16 cellular contexts compared by ENCODE assay signal in genomic region chr2:99651930-99652670, GRCh38.
DNase-seq lines count a peak whose midpoint lies in the region; ATAC-seq and TF ChIP-seq lines count a peak whose summit lies in the region.
"Had no signal": no experiment of that assay in that cellular context is flagged by ENCODE, and none has a peak within 500 bp of the region (broad histone marks: within the 10 kb centered on the region; RNA-seq: fewer than 3 reads in every experiment).

No MANE protein-coding gene starts in this region.

- ATAC-seq in GM23338 (peak; percentile 74), RWPE2 (ENCODE audit: low read depth) (peak; percentile 85)
- ATAC-seq in stimulated activated naive B cell treated with anti-CD40 and anti-IgM and Interleukin-4, amounts not matched to agents 10 μg/mL and 1 μg/mL and 100 μg/mL, for 72 hours (replicated peaks), result no peak
- ATAC-seq: HepG2 had no signal

- H3K27ac Mint-ChIP-seq in GM23338, result peak overlapping the region; percentile 38
- peak overlapping the region; percentile 26 for H3K27ac Mint-ChIP-seq in stimulated activated naive B cell treated with anti-CD40 and anti-IgM and Interleukin-4, amounts not matched to agents 10 μg/mL and 1 μg/mL and 100 μg/mL, for 72 hours
- H3K27ac Mint-ChIP-seq: activated T-helper 1 cell treated with anti-CD3 and anti-CD28 coated beads, Interleukin-12 subunit alpha, Interleukin-12 subunit beta, Interleukin-2, Interleukin-4 antibody, amounts not matched to agents 30 ng/mL and 10 ng/mL and 1 ng/mL, durations not matched to agents 14 hours and 24 hours and 36 hours; CD4-positive, alpha-beta memory T cell had no signal

- H3K9me3 ChIP-seq in RWPE2 (ENCODE audit: severe bottlenecking) (no peaks in the 10 kb centered on the region), iPS-20b (ENCODE audit: insufficient read depth, low read depth, low read length) (no peaks in the 10 kb centered on the region)
- H3K9me3 ChIP-seq: psoas muscle had no signal

- no peak overlapping the region for H3K4me3 ChIP-seq in GM23338
- no peak overlapping the region for H3K4me3 ChIP-seq in RWPE2 (ENCODE audit: severe bottlenecking)
- H3K4me3 ChIP-seq in iPS-20b (ENCODE audit: low read length), result peak overlapping the region; percentile 13; the same call in 1 of the 2 replicates
- H3K4me3 ChIP-seq: psoas muscle had no signal

- H3K36me3 ChIP-seq in GM23338 (ENCODE audit: insufficient read depth) (no peaks in the 10 kb centered on the region), RWPE2 (ENCODE audit: low read depth) (no peaks in the 10 kb centered on the region), iPS-20b (ENCODE audit: insufficient read depth, low read depth, low read length) (no peaks in the 10 kb centered on the region)

- DNase-seq in GM23338 (ENCODE audit: low spot score) (peak; percentile 6), RWPE2 (ENCODE audit: low spot score) (no peak), NCI-H526 (lab: John Stamatoyannopoulos, UW) (no peak)
- no peak for DNase-seq in stimulated activated naive B cell treated with anti-CD40 and anti-IgM and Interleukin-4, amounts not matched to agents 10 μg/mL and 1 μg/mL and 100 μg/mL, for 72 hours
- DNase-seq in activated CD4-positive, alpha-beta T cell treated with anti-CD3 and anti-CD28 coated beads, Interleukin-2, amount 50 U/mL, for 48 hours, result no peak
- DNase-seq in activated naive CD4-positive, alpha-beta T cell (lab: John Stamatoyannopoulos, UW), result no peak
- DNase-seq: activated CD4-positive, alpha-beta T cell treated with anti-CD3 and anti-CD28 coated beads, Interleukin-2, amount 50 U/mL, for 4 hours; CD4-positive, alpha-beta memory T cell; GDM1; midbrain; psoas muscle; SHP77 treated with DMSO at 0.1 percent for 48 hours; T1000 had no signal

- no peaks in the 10 kb centered on the region for H3F3A ChIP-seq in GM23338 (replicated peaks; ENCODE audit: low read depth)

- H3K36me3 Mint-ChIP-seq in GM23338 (ENCODE audit: low read depth), result no peaks in the 10 kb centered on the region
- peaks cover 46 to 65% of the 10 kb centered on the region in 2 donors for H3K36me3 Mint-ChIP-seq in stimulated activated naive B cell treated with anti-CD40 and anti-IgM and Interleukin-4, amounts not matched to agents 10 μg/mL and 1 μg/mL and 100 μg/mL, for 72 hours
- H3K36me3 Mint-ChIP-seq: CD4-positive, alpha-beta memory T cell had no signal

- peak overlapping the region; percentile 51 for H3K4me2 ChIP-seq in GM23338

- peaks cover 25% of the 10 kb centered on the region for H3K4me1 Mint-ChIP-seq in GM23338
- H3K4me1 Mint-ChIP-seq in stimulated activated naive B cell treated with anti-CD40 and anti-IgM and Interleukin-4, amounts not matched to agents 10 μg/mL and 1 μg/mL and 100 μg/mL, for 72 hours, result peaks cover 3 to 18% of the 10 kb centered on the region in 2 donors
- H3K4me1 Mint-ChIP-seq: CD4-positive, alpha-beta memory T cell had no signal

- peaks cover 6% of the 10 kb centered on the region; the same call in 1 of the 2 replicates for H3K4me1 ChIP-seq in GM23338 (ENCODE audit: insufficient read depth)
- H3K4me1 ChIP-seq in RWPE2 (ENCODE audit: insufficient read depth, poor library complexity, severe bottlenecking), result no peaks in the 10 kb centered on the region
- peaks cover 6% of the 10 kb centered on the region; the same call in 1 of the 2 replicates for H3K4me1 ChIP-seq in iPS-20b (ENCODE audit: insufficient read depth, low read length)
- H3K4me1 ChIP-seq: psoas muscle had no signal

- no peak overlapping the region for H3K9ac ChIP-seq in iPS-20b (ENCODE audit: low read depth, low read length)

- H4K20me1 ChIP-seq in GM23338 (replicated peaks; ENCODE audit: insufficient read depth), result no peaks in the 10 kb centered on the region

- no peaks in the 10 kb centered on the region for H3K9me3 Mint-ChIP-seq in GM23338
- H3K9me3 Mint-ChIP-seq in stimulated activated naive B cell treated with anti-CD40 and anti-IgM and Interleukin-4, amounts not matched to agents 10 μg/mL and 1 μg/mL and 100 μg/mL, for 72 hours, result peaks cover 4 to 6% of the 10 kb centered on the region in 2 donors
- H3K9me3 Mint-ChIP-seq: activated T-helper 1 cell treated with anti-CD3 and anti-CD28 coated beads, Interleukin-12 subunit alpha, Interleukin-12 subunit beta, Interleukin-2, Interleukin-4 antibody, amounts not matched to agents 30 ng/mL and 10 ng/mL and 1 ng/mL, durations not matched to agents 14 hours and 24 hours and 36 hours had no signal

- no peak overlapping the region for H3K4me3 Mint-ChIP-seq in GM23338
- no peak overlapping the region for H3K4me3 Mint-ChIP-seq in stimulated activated naive B cell treated with anti-CD40 and anti-IgM and Interleukin-4, amounts not matched to agents 10 μg/mL and 1 μg/mL and 100 μg/mL, for 72 hours
- H3K4me3 Mint-ChIP-seq: activated T-helper 1 cell treated with anti-CD3 and anti-CD28 coated beads, Interleukin-12 subunit alpha, Interleukin-12 subunit beta, Interleukin-2, Interleukin-4 antibody, amounts not matched to agents 30 ng/mL and 10 ng/mL and 1 ng/mL, durations not matched to agents 14 hours and 24 hours and 36 hours; CD4-positive, alpha-beta memory T cell had no signal

- no peaks in the 10 kb centered on the region for H3K9me2 ChIP-seq in GM23338 (ENCODE audit: insufficient read depth)

- 0 out of 2 replicates have a peak overlapping the region, but pooled peaks have one; percentile 37 for H3K27ac ChIP-seq in GM23338 (ENCODE audit: low read depth)
- peak overlapping the region; percentile 21 for H3K27ac ChIP-seq in RWPE2 (ENCODE audit: poor library complexity, severe bottlenecking)
- H3K27ac ChIP-seq in iPS-20b (ENCODE audit: low read length), result no peak overlapping the region
- H3K27ac ChIP-seq: psoas muscle had no signal

- no peak overlapping the region; the same call in 1 of the 2 replicates for H2AFZ ChIP-seq in GM23338

- H3K79me2 ChIP-seq in GM23338 (replicated peaks; ENCODE audit: insufficient read depth), result no peaks in the 10 kb centered on the region

- peaks cover 4% of the 10 kb centered on the region for H3K27me3 Mint-ChIP-seq in GM23338 (ENCODE audit: insufficient read depth, low read depth, poor library complexity)
- no peaks in the 10 kb centered on the region for H3K27me3 Mint-ChIP-seq in stimulated activated naive B cell treated with anti-CD40 and anti-IgM and Interleukin-4, amounts not matched to agents 10 μg/mL and 1 μg/mL and 100 μg/mL, for 72 hours
- H3K27me3 Mint-ChIP-seq: CD4-positive, alpha-beta memory T cell had no signal

- H3K27me3 ChIP-seq in GM23338 (ENCODE audit: insufficient read depth) (no peaks in the 10 kb centered on the region), RWPE2 (ENCODE audit: insufficient read depth, poor library complexity, severe bottlenecking) (no peaks in the 10 kb centered on the region), iPS-20b (ENCODE audit: insufficient read depth, low read length) (no peaks in the 10 kb centered on the region)

- TF ChIP-seq CTCF in GM23338 (conservative IDR thresholded peaks at IDR 0.05; ENCODE audit: low read depth in 2 of 2) (no peak), RWPE2 (IDR thresholded peaks at IDR 0.05; ENCODE audit: poor library complexity, severe bottlenecking) (no peak)

Comparison
In these comparisons a context has a peak if more than half of its experiments do, and no peak if none do; other contexts are left out.
1. ATAC-seq: peak in GM23338 (single experiment) and RWPE2 (single experiment); none in stimulated activated naive B cell treated with anti-CD40 and anti-IgM and Interleukin-4, amounts not matched to agents 10 μg/mL and 1 μg/mL and 100 μg/mL, for 72 hours (0 of 2).